Comparison of ENCODE assay signal across 9 cellular contexts in the genomic region with DNA sequence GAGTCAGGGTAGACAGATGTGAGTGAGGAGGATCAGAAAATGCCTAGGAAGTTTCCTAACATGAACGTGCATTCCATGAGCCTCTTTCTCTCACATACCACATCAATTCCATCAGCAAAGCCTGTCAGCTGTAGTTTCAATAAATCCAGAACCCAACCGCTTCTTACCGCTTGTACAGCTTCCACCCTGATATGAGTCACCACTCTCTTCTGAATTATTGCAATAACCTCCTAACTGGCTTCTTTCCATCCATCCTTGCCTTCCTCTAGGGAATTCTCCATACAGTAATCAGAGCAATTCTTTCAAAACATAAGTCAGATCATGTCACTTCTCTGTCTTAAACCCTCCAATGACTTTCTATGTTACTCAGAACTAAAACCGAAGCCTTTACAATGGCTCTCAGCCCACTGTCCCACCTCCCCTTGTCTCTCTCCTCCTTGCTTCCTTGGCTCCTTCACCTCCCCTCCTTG. TPM values are rescaled to one million over a fixed set of nuclear protein-coding genes. Genes with fewer than 3 reads are reported as not detected.
DNase-seq lines count a peak whose midpoint lies in the region; ATAC-seq, FAIRE-seq and TF ChIP-seq lines count a peak whose summit lies in the region.
"Had no signal": no experiment of that assay in that cellular context is flagged by ENCODE, and none has a peak within 500 bp of the region (broad histone marks: within the 10 kb centered on the region; RNA-seq: fewer than 3 reads in every experiment).

No MANE protein-coding gene starts in this region.

- no peak for TF ChIP-seq CTCF in PC-3 (conservative IDR thresholded peaks at IDR 0.05; ENCODE audit: low read depth, low read length)

- H4K20me1 ChIP-seq in PC-3 (ENCODE audit: low read length) = no peaks in the 10 kb centered on the region

- H3K36me3 ChIP-seq in PC-3 (ENCODE audit: low read depth, low read length) = no peaks in the 10 kb centered on the region

- no peaks in the 10 kb centered on the region for H3K9me2 ChIP-seq in PC-3 (replicated peaks; ENCODE audit: low read length)

- peak; percentile 93 for ATAC-seq in PC-3
- ATAC-seq in GM19395 (IDR thresholded peaks at IDR 0.05; ENCODE audit: unreplicated experiment) = no peak
- no peak for ATAC-seq in GM21367 (IDR thresholded peaks at IDR 0.05; ENCODE audit: unreplicated experiment)
- ATAC-seq in GM19397 (IDR thresholded peaks at IDR 0.05; ENCODE audit: unreplicated experiment) = no peak

- peaks cover 12% of the 10 kb centered on the region for H3K4me1 ChIP-seq in PC-3 (ENCODE audit: insufficient read depth, low read length)

- H3F3A ChIP-seq in PC-3 (ENCODE audit: low read length, unreplicated experiment) = no peaks in the 10 kb centered on the region

- H3K79me2 ChIP-seq in PC-3 (ENCODE audit: low read length) = no peaks in the 10 kb centered on the region

- peak overlapping the region; percentile 42 for H3K4me2 ChIP-seq in PC-3 (ENCODE audit: low read length)

- POLR2A ChIA-PET in PC-3 (lab: Charles Lee; ENCODE audit: unreplicated experiment) = interaction anchor here (0.6 kb wide), 1 partner anchor 26 kb away, joined by 6 read pairs; no protein-coding TSS in a partner anchor

- BruUV-seq in PC-3 (replicated peaks; lab: Mats Ljungman, UMichigan) = no TSS peak

- peak; percentile 31 for FAIRE-seq in G401.6 (lab: Jason Lieb, UNC)

- no peak overlapping the region for H3K4me3 ChIP-seq in PC-3 (ENCODE audit: low read length)

- CTCF ChIA-PET in PC-3 (lab: Charles Lee) = no interaction called here

- H3K27ac ChIP-seq in PC-3 (ENCODE audit: low read length) = no peak overlapping the region

- DNase-seq in PC-3 (peak; percentile 88), fibroblast of gingiva (ENCODE audit: low read depth) (peak; percentile 99), renal cortical epithelial cell (ENCODE audit: low read depth) (peak; percentile 94), activated T-cell treated with anti-CD3 and anti-CD28 coated beads for 4 hours (no peak)
- DNase-seq: Karpas-422 had no signal

- no peaks in the 10 kb centered on the region for H3K27me3 ChIP-seq in PC-3 (ENCODE audit: low read length)

- no peak overlapping the region for H3K9ac ChIP-seq in PC-3 (ENCODE audit: low read length)

- intact Hi-C loops in PC-3 (cut with micrococcal nuclease) = no loop called here

- no peaks in the 10 kb centered on the region for H3K9me3 ChIP-seq in PC-3 (ENCODE audit: low read length)

- H2AFZ ChIP-seq in PC-3 (ENCODE audit: low read length) = no peak overlapping the region

RNA-seq across cellular contexts. Expression of a gene that starts 8.1 kb away (rescaled TPM):
- 67.9 and 74.6 TPM in 2 replicates for total RNA-seq in PC-3 (2014; rRNA removed)
- 90.6 and 140 TPM in 2 replicates for total RNA-seq in renal cortical epithelial cell
